16 cellular contexts compared by ENCODE assay signal in genomic region chr7:34904987-34905386, GRCh38.
DNase-seq lines count a peak whose midpoint lies in the region; ATAC-seq, FAIRE-seq and TF ChIP-seq lines count a peak whose summit lies in the region.
"Had no signal": no experiment of that assay in that cellular context is flagged by ENCODE, and none has a peak within 500 bp of the region (broad histone marks: within the 10 kb centered on the region; RNA-seq: fewer than 3 reads in every experiment).

No MANE protein-coding gene starts in this region.

- peaks cover 3% of the 10 kb centered on the region for H3K27me3 Mint-ChIP-seq in type B pancreatic cell

- no peaks in the 10 kb centered on the region for H3K36me3 Mint-ChIP-seq in type B pancreatic cell
- H3K36me3 Mint-ChIP-seq: CD4-positive, alpha-beta memory T cell had no signal

- TF ChIP-seq CTCF in bronchial epithelial cell (IDR thresholded peaks at IDR 0.05; ENCODE audit: insufficient read depth, low read length, severe bottlenecking) (no peak), type B pancreatic cell (conservative IDR thresholded peaks at IDR 0.05) (no peak)

- no peak for TF ChIP-seq POLR2A in GM18505 (IDR thresholded peaks at IDR 0.05; ENCODE audit: borderline replicate concordance, extremely low read depth, insufficient read depth, insufficient read length)

- H3K27me3 ChIP-seq in bronchial epithelial cell (ENCODE audit: control insufficient read depth, insufficient read depth, low read length): no peaks in the 10 kb centered on the region

- no peak overlapping the region for H3K27ac Mint-ChIP-seq in type B pancreatic cell
- H3K27ac Mint-ChIP-seq: CD4-positive, alpha-beta memory T cell; H9 had no signal

- H3K4me3 Mint-ChIP-seq in type B pancreatic cell: peak overlapping the region; percentile 40
- H3K4me3 Mint-ChIP-seq: CD4-positive, alpha-beta memory T cell; H9 had no signal

- no peak for FAIRE-seq in bronchial epithelial cell (lab: Jason Lieb, UNC)

- peak; percentile 52 for ATAC-seq in esophagus mucosa
- ATAC-seq in GM21360 (IDR thresholded peaks at IDR 0.05; ENCODE audit: unreplicated experiment): no peak
- ATAC-seq in GM18505 (IDR thresholded peaks at IDR 0.05; ENCODE audit: unreplicated experiment): no peak
- ATAC-seq: HCT116 had no signal

- H3K4me3 ChIP-seq in bronchial epithelial cell (ENCODE audit: low read depth, low read length): no peak overlapping the region
- H3K4me3 ChIP-seq: GM23248 had no signal

- no peaks in the 10 kb centered on the region for H3K4me1 Mint-ChIP-seq in type B pancreatic cell (ENCODE audit: unreplicated experiment)

- H3K36me3 ChIP-seq in bronchial epithelial cell (ENCODE audit: control insufficient read depth, insufficient read depth, low read length): no peaks in the 10 kb centered on the region

- H3K9me3 Mint-ChIP-seq in type B pancreatic cell: no peaks in the 10 kb centered on the region

- DNase-seq in LHCN-M2 (ENCODE audit: low read depth) (peak; percentile 5), bronchial epithelial cell (ENCODE audit: low read depth) (peak; percentile 72), type B pancreatic cell (ENCODE audit: extremely low spot score, unreplicated experiment) (no peak)
- DNase-seq: C1 segment of cervical spinal cord; Calu3; CD4-positive, alpha-beta memory T cell; COR-L47; DMS53; DMS79 treated with DMSO at 0.1 percent for 48 hours; GF-D8; GM23248; H9 had no signal
